In genomic region chr7:104878577-104878976, GRCh38 we compare ENCODE assay signal across 12 cellular contexts.
A peak's percentile ranks its signal among the peaks of the same experiment; 100 is the strongest.
DNase-seq lines count a peak whose midpoint lies in the region; ATAC-seq and TF ChIP-seq lines count a peak whose summit lies in the region.
"Had no signal": no experiment of that assay in that cellular context is flagged by ENCODE, and none has a peak within 500 bp of the region (broad histone marks: within the 10 kb centered on the region; RNA-seq: fewer than 3 reads in every experiment).

No MANE protein-coding gene starts in this region.

- peak overlapping the region; percentile 21 for H3K4me3 Mint-ChIP-seq in natural killer cell treated with Interleukin-12 subunit alpha and Interleukin-12 subunit beta and Interleukin-15 and Interleukin-18, amount 100 ng/mL, for 72 hours
- H3K4me3 Mint-ChIP-seq in natural killer cell: no peak overlapping the region
- peak overlapping the region; percentile 36 to 44 for H3K4me3 Mint-ChIP-seq in stimulated activated naive CD8-positive, alpha-beta T cell treated with anti-CD3 and anti-CD28 coated beads, Interleukin-15, amount 100 ng/mL, for 72 hours

- H3K27ac Mint-ChIP-seq in natural killer cell treated with Interleukin-12 subunit alpha and Interleukin-12 subunit beta and Interleukin-15 and Interleukin-18, amount 100 ng/mL, for 72 hours: no peak overlapping the region
- no peak overlapping the region for H3K27ac Mint-ChIP-seq in natural killer cell
- H3K27ac Mint-ChIP-seq in stimulated activated naive CD8-positive, alpha-beta T cell treated with anti-CD3 and anti-CD28 coated beads, Interleukin-15, amount 100 ng/mL, for 72 hours: peak overlapping the region in 1 of 2 donors; percentile 6

- DNase-seq in natural killer cell treated with Interleukin-12 subunit alpha and Interleukin-12 subunit beta and Interleukin-15 and Interleukin-18, amount 100 ng/mL, for 72 hours (ENCODE audit: low spot score): no peak
- DNase-seq in natural killer cell: no peak
- no peak for DNase-seq in stimulated activated naive CD8-positive, alpha-beta T cell treated with anti-CD3 and anti-CD28 coated beads, Interleukin-15, amount 100 ng/mL, for 72 hours
- DNase-seq in cerebellar cortex (ENCODE audit: low spot score): no peak
- DNase-seq in SW480 (ENCODE audit: low spot score): no peak
- no peak for DNase-seq in NCI-H345 (lab: John Stamatoyannopoulos, UW)
- DNase-seq: BE2C, foreskin keratinocyte, NCI-H2029 treated with DMSO at 0.1 percent for 48 hours, retina had no signal

- peaks cover 0 to 7% of the 10 kb centered on the region in 2 donors for H3K4me1 Mint-ChIP-seq in natural killer cell treated with Interleukin-12 subunit alpha and Interleukin-12 subunit beta and Interleukin-15 and Interleukin-18, amount 100 ng/mL, for 72 hours (ENCODE audit: low read depth in 2 of 2)
- peaks cover 2 to 3% of the 10 kb centered on the region in 2 donors for H3K4me1 Mint-ChIP-seq in natural killer cell
- H3K4me1 Mint-ChIP-seq in stimulated activated naive CD8-positive, alpha-beta T cell treated with anti-CD3 and anti-CD28 coated beads, Interleukin-15, amount 100 ng/mL, for 72 hours: peaks cover 14% of the 10 kb centered on the region

- intact Hi-C loops in natural killer cell (cut with micrococcal nuclease): no loop called here

- peaks cover 7 to 10% of the 10 kb centered on the region in 2 donors for H3K27me3 Mint-ChIP-seq in natural killer cell treated with Interleukin-12 subunit alpha and Interleukin-12 subunit beta and Interleukin-15 and Interleukin-18, amount 100 ng/mL, for 72 hours
- H3K27me3 Mint-ChIP-seq in natural killer cell (ENCODE audit: low read depth in 2 of 2): peaks cover 3 to 8% of the 10 kb centered on the region in 2 donors
- no peaks in the 10 kb centered on the region for H3K27me3 Mint-ChIP-seq in stimulated activated naive CD8-positive, alpha-beta T cell treated with anti-CD3 and anti-CD28 coated beads, Interleukin-15, amount 100 ng/mL, for 72 hours

- H3K9me3 Mint-ChIP-seq in natural killer cell treated with Interleukin-12 subunit alpha and Interleukin-12 subunit beta and Interleukin-15 and Interleukin-18, amount 100 ng/mL, for 72 hours: no peaks in the 10 kb centered on the region
- H3K9me3 Mint-ChIP-seq in natural killer cell: no peaks in the 10 kb centered on the region
- no peaks in the 10 kb centered on the region for H3K9me3 Mint-ChIP-seq in stimulated activated naive CD8-positive, alpha-beta T cell treated with anti-CD3 and anti-CD28 coated beads, Interleukin-15, amount 100 ng/mL, for 72 hours

- H3K36me3 Mint-ChIP-seq in natural killer cell treated with Interleukin-12 subunit alpha and Interleukin-12 subunit beta and Interleukin-15 and Interleukin-18, amount 100 ng/mL, for 72 hours: no peaks in the 10 kb centered on the region
- H3K36me3 Mint-ChIP-seq in natural killer cell: no peaks in the 10 kb centered on the region

- no peak for TF ChIP-seq CTCF in natural killer cell (IDR thresholded peaks at IDR 0.05)

- ATAC-seq in natural killer cell treated with Interleukin-12 subunit alpha and Interleukin-12 subunit beta and Interleukin-15 and Interleukin-18, amount 100 ng/mL, for 72 hours: peak in 1 of 2 donors; percentile 75
- no peak for ATAC-seq in natural killer cell
- peak; percentile 82 for ATAC-seq in GM21723 (IDR thresholded peaks at IDR 0.05; ENCODE audit: unreplicated experiment)
- peak; percentile 85 for ATAC-seq in HG03280 (IDR thresholded peaks at IDR 0.05; ENCODE audit: unreplicated experiment)
- peak; percentile 86 for ATAC-seq in stimulated activated naive CD8-positive, alpha-beta T cell treated with anti-CD3 and anti-CD28 coated beads, Interleukin-15, amount 100 ng/mL, for 72 hours
- ATAC-seq: foreskin keratinocyte had no signal

Comparison
In these comparisons a context has a peak if more than half of its experiments do, and no peak if none do; other contexts are left out.
1. ATAC-seq: peak in GM21723 (single experiment), HG03280 (single experiment) and stimulated activated naive CD8-positive, alpha-beta T cell treated with anti-CD3 and anti-CD28 coated beads, Interleukin-15, amount 100 ng/mL, for 72 hours (single experiment); none in natural killer cell (0 of 3).